ENCODE assay signal across 4 cellular contexts in genomic region chr17:15977894-15978293, GRCh38.
TF ChIP-seq lines count a peak whose summit lies in the region.

No MANE protein-coding gene starts in this region.

TF ChIP-seq in SK-N-SH, 30 proteins besides CTCF, POLR2A, EP300 and RAD21 (continued from another document):
- no peak for TF ChIP-seq TCF12 (IDR thresholded peaks at IDR 0.05)
- TF ChIP-seq RXRA (IDR thresholded peaks at IDR 0.05; ENCODE audit: borderline replicate concordance, low read depth): no peak
- TF ChIP-seq RFX5 (IDR thresholded peaks at IDR 0.05; ENCODE audit: low read length): no peak
- TF ChIP-seq REST (IDR thresholded peaks at IDR 0.05; ENCODE audit: low read depth, low read length): no peak
- no peak for TF ChIP-seq USF1 (IDR thresholded peaks at IDR 0.05; ENCODE audit: borderline replicate concordance, low read depth)
- no peak for TF ChIP-seq NRF1 (IDR thresholded peaks at IDR 0.05; ENCODE audit: low read depth, low read length)
TF ChIP-seq in SK-N-SH: peak in this region for 0.

TF ChIP-seq in SK-N-SH treated with all-trans-retinoic acid at 6 μM for 48 hours, 23 proteins besides CTCF, POLR2A, EP300 and RAD21:
- TF ChIP-seq CSRNP3 (CRISPR knock-in tag; IDR thresholded peaks at IDR 0.05) (no peak), OSR1 (CRISPR knock-in tag; IDR thresholded peaks at IDR 0.05) (no peak), ARNTL (CRISPR knock-in tag; IDR thresholded peaks at IDR 0.05; ENCODE audit: borderline replicate concordance, low read depth) (no peak), CREB5 (CRISPR knock-in tag; IDR thresholded peaks at IDR 0.05; ENCODE audit: low read depth) (no peak), TCF4 (CRISPR knock-in tag; IDR thresholded peaks at IDR 0.05; ENCODE audit: borderline replicate concordance) (no peak), TSHZ2 (CRISPR knock-in tag; IDR thresholded peaks at IDR 0.05) (no peak), BACH2 (CRISPR knock-in tag; IDR thresholded peaks at IDR 0.05; ENCODE audit: borderline replicate concordance) (no peak), GLIS3 (CRISPR knock-in tag; IDR thresholded peaks at IDR 0.05) (no peak), ZFP3 (CRISPR knock-in tag; IDR thresholded peaks at IDR 0.05) (no peak)
TF ChIP-seq in SK-N-SH treated with all-trans-retinoic acid at 6 μM for 48 hours: peak in this region for 0.

TF ChIP-seq in WTC11, 78 proteins besides CTCF, POLR2A, EP300 and RAD21 (continued from another document):
- TF ChIP-seq PREB (CRISPR knock-in tag; IDR thresholded peaks at IDR 0.05; ENCODE audit: borderline replicate concordance) (no peak), ATF3 (CRISPR knock-in tag; conservative IDR thresholded peaks at IDR 0.05) (no peak), ZNF532 (CRISPR knock-in tag; IDR thresholded peaks at IDR 0.05; ENCODE audit: borderline replicate concordance) (no peak), CREB1 (CRISPR knock-in tag; IDR thresholded peaks at IDR 0.05) (no peak)
TF ChIP-seq in WTC11: peak in this region for 0.

TF ChIP-seq in neural cell, 6 proteins besides CTCF, POLR2A, EP300 and RAD21:
- TF ChIP-seq REST (IDR thresholded peaks at IDR 0.05; ENCODE audit: borderline replicate concordance) (peak; percentile 38), SMC3 (conservative IDR thresholded peaks at IDR 0.05; ENCODE audit: poor library complexity) (no peak), POLR2AphosphoS5 (IDR thresholded peaks at IDR 0.05) (peak; percentile 77)
